ENCODE assay signal across 8 cellular contexts in genomic region chr4:74157743-74158560, GRCh38. TPM values are rescaled to one million over a fixed set of nuclear protein-coding genes. Genes with fewer than 3 reads are reported as not detected.
A peak's percentile ranks its signal among the peaks of the same experiment; 100 is the strongest.
DNase-seq lines count a peak whose midpoint lies in the region; ATAC-seq, FAIRE-seq and TF ChIP-seq lines count a peak whose summit lies in the region.

TSS of gene MTHFD2L (plus strand) at chr4:74158118. CDS start at chr4:74158139, 21 bp downstream.

- peak within 1 kb of the TSS; percentile 54 to 74 (median 66) for H3K4me3 ChIP-seq in sigmoid colon

- TF ChIP-seq CTCF in brain (conservative IDR thresholded peaks at IDR 0.05) (no peak), sigmoid colon (IDR thresholded peaks at IDR 0.05) (no peak)

- H3K27ac Mint-ChIP-seq in brain = peak within 1 kb of the TSS; percentile 78 to 99 (median 97)

- H3K27me3 ChIP-seq in sigmoid colon = no peaks in the 10 kb centered on the region

- peak; percentile 46 to 48 for TF ChIP-seq POLR2A in sigmoid colon (IDR thresholded peaks at IDR 0.05)

- DNase-seq in A172 (ENCODE audit: low spot score) (peak; percentile 86), NCI-H2081 treated with DMSO at 0.1 percent for 48 hours (lab: John Stamatoyannopoulos, UW) (peak; percentile 45), iPS DF 4.7 (ENCODE audit: extremely low read depth, low spot score) (peak; percentile 79), sigmoid colon (peak; percentile 96)

- H3K27ac ChIP-seq in sigmoid colon = peak within 1 kb of the TSS; percentile 85 to 94 (median 91)

- intact Hi-C loops in sigmoid colon (cut with DNase I) = loop anchor here (5.0 kb wide), 1 partner anchor 1354 kb away; the partner anchor contains the start of genes RCHY1 and THAP6

- peak within 1 kb of the TSS; percentile 85 to 98 (median 88) for H3K4me3 Mint-ChIP-seq in brain

- 0 to 1% methylated on average over 79 of the region's 79 CpGs for WGBS in sigmoid colon, 2 donors

- H3K36me3 ChIP-seq in sigmoid colon = peaks cover 0 to 8% (median 0%) of the 10 kb centered on the region in 4 donors

- ATAC-seq in GM18519 (IDR thresholded peaks at IDR 0.05; ENCODE audit: low FRiP score, unreplicated experiment) (peak; percentile 98), HG03045 (IDR thresholded peaks at IDR 0.05; ENCODE audit: unreplicated experiment) (peak; percentile 99)

- no peak for TF ChIP-seq EP300 in sigmoid colon (IDR thresholded peaks at IDR 0.05)

- H3K4me1 Mint-ChIP-seq in brain = peaks cover 52% of the 10 kb centered on the region

- H3K4me1 ChIP-seq in sigmoid colon = peaks cover 0 to 34% (median 28%) of the 10 kb centered on the region in 4 donors

- FAIRE-seq in TTC549 (lab: Jason Lieb, UNC) = peak; percentile 7

- peaks cover 6% of the 10 kb centered on the region for H3K27me3 Mint-ChIP-seq in brain

- no peaks in the 10 kb centered on the region for H3K9me3 Mint-ChIP-seq in brain

- peaks cover 19% of the 10 kb centered on the region for H3K36me3 Mint-ChIP-seq in brain

- H3K9me3 ChIP-seq in sigmoid colon = no peaks in the 10 kb centered on the region

RNA-seq across cellular contexts. Expression of gene MTHFD2L, which starts in this region (rescaled TPM):
- total RNA-seq in A172 (2014; rRNA removed; shearing (Covaris generic)) = 7.1 and 8.9 TPM in 2 replicates
- 5.4 TPM for polyA plus RNA-seq in brain (ENCODE audit: insufficient read depth, low read depth, low replicate concordance)
- 10 to 100 TPM; 13.8 to 27.1 (median 22.9) TPM for total RNA-seq in sigmoid colon
- polyA plus RNA-seq in sigmoid colon = 10 to 100 TPM in 1 of 3 donors, 1 to 10 TPM in 2; 6.8 to 16.2 (median 9.7) TPM

Comparison
In these comparisons a context has a peak if more than half of its experiments do, and no peak if none do; other contexts are left out.
1. Peak in every context shown above with its lines: DNase-seq, ATAC-seq, H3K4me3 ChIP-seq and H3K27ac ChIP-seq.
2. DNase-seq: peak in every context shown above with its lines; median percentile 96 in sigmoid colon; 86 in A172; 79 in iPS DF 4.7; 45 in NCI-H2081 treated with DMSO at 0.1 percent for 48 hours.